7 cellular contexts compared by ENCODE assay signal in genomic region chr19:5304486-5304885, GRCh38.
"Had no signal": no experiment of that assay in that cellular context is flagged by ENCODE, and none has a peak within 500 bp of the region (broad histone marks: within the 10 kb centered on the region; RNA-seq: fewer than 3 reads in every experiment).

No MANE protein-coding gene starts in this region.

- H3K9me3 Mint-ChIP-seq: H9 had no signal

- H2AFZ ChIP-seq: GM23248 had no signal

- H3K27me3 Mint-ChIP-seq: IgD-negative memory B cell had no signal

- H3K27ac ChIP-seq: GM23248 had no signal

- H3K9ac ChIP-seq: GM23248 had no signal

- FAIRE-seq: HTR-8/SVneo had no signal

- H3K36me3 Mint-ChIP-seq: IgD-negative memory B cell had no signal

- H3K4me3 Mint-ChIP-seq: H9, IgD-negative memory B cell had no signal

- DNase-seq: GM23248, GOT3, H9, HCEC 1CT, KBM-7 had no signal

- H3K27ac Mint-ChIP-seq: IgD-negative memory B cell had no signal

- H3K4me3 ChIP-seq: GM23248 had no signal
